In genomic region chr20:62804021-62804631, GRCh38 we compare ENCODE assay signal across 8 cellular contexts. TPM values are rescaled to one million over a fixed set of nuclear protein-coding genes. Genes with fewer than 3 reads are reported as not detected.
DNase-seq lines count a peak whose midpoint lies in the region; ATAC-seq and TF ChIP-seq lines count a peak whose summit lies in the region.

No MANE protein-coding gene starts in this region.

- peaks cover 45% of the 10 kb centered on the region for H3K79me2 ChIP-seq in HCT116 (ENCODE audit: insufficient read depth, low read length)

- peak overlapping the region in 10 of 11 experiments; percentile 1 to 73 (median 66); a peak in 17 of 22 replicates for H3K9ac ChIP-seq in BLaER1 treated with 17β-estradiol and CSF1 and Interleukin-3, amounts not matched to agents 10 nM and 100 nM
- H3K9ac ChIP-seq in HCT116 (ENCODE audit: low read length) (peak overlapping the region; percentile 35; the same call in 1 of the 2 replicates), liver (ENCODE audit: low read depth in 1 of 2, low read length in 2 of 2) (no peak overlapping the region)

- peak overlapping the region in 9 of 10 experiments; percentile 51 to 94 (median 61); a peak in 19 of 20 replicates for H3K4me3 ChIP-seq in BLaER1 treated with 17β-estradiol and CSF1 and Interleukin-3, amounts not matched to agents 10 nM and 100 nM
- H3K4me3 ChIP-seq in HCT116 (replicated peaks in 1 of 2; ENCODE audit: low read depth in 1 of 2, low read length in 2 of 2) (peak overlapping the region; percentile 79 to 83), liver (ENCODE audit: low read depth in 1 of 3, low read length in 3 of 3) (peak overlapping the region in 1 of 3 donors; percentile 94), upper lobe of right lung (peak overlapping the region; percentile 81), mucosa of descending colon (no peak overlapping the region)

- no peaks in the 10 kb centered on the region for H3K9me3 ChIP-seq in BLaER1 treated with 17β-estradiol and CSF1 and Interleukin-3, amounts not matched to agents 10 nM and 100 nM (replicated peaks in 1 of 11)
- H3K9me3 ChIP-seq in HCT116 (ENCODE audit: control insufficient read depth in 1 of 2, insufficient read depth in 1 of 2, low read depth in 1 of 2, low read length in 2 of 2) (no peaks in the 10 kb centered on the region), liver (ENCODE audit: control insufficient read depth in 4 of 4, low read length in 3 of 4) (no peaks in the 10 kb centered on the region), upper lobe of right lung (no peaks in the 10 kb centered on the region), mucosa of descending colon (no peaks in the 10 kb centered on the region)

- H2AFZ ChIP-seq in HCT116 (ENCODE audit: low read depth, low read length, poor library complexity, severe bottlenecking), result peak overlapping the region; percentile 68

- ATAC-seq in HCT116, result peak; percentile 33
- ATAC-seq in upper lobe of right lung, result no peak
- ATAC-seq in GM18870 (IDR thresholded peaks at IDR 0.05; ENCODE audit: unreplicated experiment), result no peak
- ATAC-seq in mucosa of descending colon, result no peak

- no peaks in the 10 kb centered on the region for H3K9me3 Mint-ChIP-seq in activated naive CD8-positive, alpha-beta T cell (ENCODE audit: low read depth)

- peaks cover 23% of the 10 kb centered on the region for H3K4me1 Mint-ChIP-seq in activated naive CD8-positive, alpha-beta T cell (ENCODE audit: low read depth)

- DNase-seq in HCT116 (ENCODE audit: low read depth, low spot score), result no peak
- DNase-seq in upper lobe of right lung, result no peak
- no peak for DNase-seq in NCI-H774 (lab: John Stamatoyannopoulos, UW)
- no peak for DNase-seq in mucosa of descending colon

- H3K36me3 ChIP-seq in BLaER1 treated with 17β-estradiol and CSF1 and Interleukin-3, amounts not matched to agents 10 nM and 100 nM, result peaks cover 42 to 60% (median 55%) of the 10 kb centered on the region in 11 experiments
- H3K36me3 ChIP-seq in HCT116 (ENCODE audit: control insufficient read depth in 1 of 2, insufficient read depth in 2 of 2, low read length in 2 of 2), result peaks cover 16 to 35% of the 10 kb centered on the region in 2 experiments
- peaks cover 5 to 24% (median 16%) of the 10 kb centered on the region in 4 donors for H3K36me3 ChIP-seq in liver (ENCODE audit: control insufficient read depth in 4 of 4, insufficient read depth in 3 of 4, low read depth in 1 of 4, low read length in 3 of 4)
- peaks cover 40% of the 10 kb centered on the region for H3K36me3 ChIP-seq in upper lobe of right lung
- H3K36me3 ChIP-seq in mucosa of descending colon (ENCODE audit: low read depth), result peaks cover 5% of the 10 kb centered on the region

- H3K27me3 ChIP-seq in BLaER1 treated with 17β-estradiol and CSF1 and Interleukin-3, amounts not matched to agents 10 nM and 100 nM, result no peaks in the 10 kb centered on the region
- H3K27me3 ChIP-seq in HCT116 (ENCODE audit: insufficient read depth, low read length) (no peaks in the 10 kb centered on the region), liver (ENCODE audit: control insufficient read depth in 4 of 4, insufficient read depth in 4 of 4, low read length in 3 of 4) (no peaks in the 10 kb centered on the region), upper lobe of right lung (no peaks in the 10 kb centered on the region)

- H4K20me1 ChIP-seq in BLaER1 treated with 17β-estradiol and CSF1 and Interleukin-3, amounts not matched to agents 10 nM and 100 nM, result peaks cover 31 to 65% (median 45%) of the 10 kb centered on the region in 11 experiments
- H4K20me1 ChIP-seq in HCT116 (ENCODE audit: insufficient read depth), result no peaks in the 10 kb centered on the region; the same call in 1 of the 2 replicates

- RAD21 ChIA-PET in HCT116 (lab: Charles Lee; ENCODE audit: low non-redundant PET in 1 of 2, low total read pairs in 2 of 2, uncharacterized antibody in 2 of 2, unreplicated experiment in 2 of 2), result no interaction called here

- TF ChIP-seq CTCF in HCT116 (IDR thresholded peaks at IDR 0.05 in 2 of 3, conservative IDR thresholded peaks at IDR 0.05 in 1 of 3; ENCODE audit: borderline replicate concordance in 1 of 3, insufficient read depth in 1 of 3, low read depth in 2 of 3, low read length in 2 of 3), result 0 out of 6 replicates have a peak, but pooled peaks of 1 of the 3 experiments have one; percentile 15
- no peak for TF ChIP-seq CTCF in liver (IDR thresholded peaks at IDR 0.05; ENCODE audit: low read depth, low read length, missing input control)
- TF ChIP-seq CTCF in upper lobe of right lung (IDR thresholded peaks at IDR 0.05), result no peak
- TF ChIP-seq CTCF in mucosa of descending colon (IDR thresholded peaks at IDR 0.05), result no peak

- BruUV-seq in HCT116 (replicated peaks; lab: Mats Ljungman, UMichigan), result no TSS peak

- no peak for TF ChIP-seq RAD21 in HCT116 (IDR thresholded peaks at IDR 0.05; ENCODE audit: low read depth)
- no peak for TF ChIP-seq RAD21 in liver (IDR thresholded peaks at IDR 0.05)

- H3K4me1 ChIP-seq in BLaER1 treated with 17β-estradiol and CSF1 and Interleukin-3, amounts not matched to agents 10 nM and 100 nM, result peaks cover 58 to 70% (median 67%) of the 10 kb centered on the region in 10 experiments
- peaks cover 19 to 35% of the 10 kb centered on the region in 2 experiments; a peak in 3 of 4 replicates for H3K4me1 ChIP-seq in HCT116 (ENCODE audit: control insufficient read depth in 1 of 2, insufficient read depth in 2 of 2, low read length in 2 of 2)
- H3K4me1 ChIP-seq in liver (ENCODE audit: control insufficient read depth in 4 of 4, insufficient read depth in 4 of 4, low read length in 3 of 4), result peaks cover 17 to 46% (median 30%) of the 10 kb centered on the region in 4 donors
- peaks cover 23% of the 10 kb centered on the region for H3K4me1 ChIP-seq in upper lobe of right lung
- H3K4me1 ChIP-seq in mucosa of descending colon (ENCODE audit: low read depth), result peaks cover 25% of the 10 kb centered on the region

- no peaks in the 10 kb centered on the region for H3K36me3 Mint-ChIP-seq in activated naive CD8-positive, alpha-beta T cell

- CTCF ChIA-PET in HCT116 (lab: Charles Lee), result interaction anchor here (1.1 kb wide), 1 partner anchor 10 kb away, joined by 3 read pairs; no protein-coding TSS in a partner anchor

- no peaks in the 10 kb centered on the region for H3K9me2 ChIP-seq in HCT116 (ENCODE audit: insufficient read depth)

- WGBS in liver, result 29% methylated on average over 25 of the region's 25 CpGs

- peak overlapping the region; percentile 84 to 99 (median 91) for H3K4me2 ChIP-seq in BLaER1 treated with 17β-estradiol and CSF1 and Interleukin-3, amounts not matched to agents 10 nM and 100 nM
- peak overlapping the region; percentile 98 for H3K4me2 ChIP-seq in HCT116 (ENCODE audit: low read length)

- peak overlapping the region; percentile 93 for H3K4me3 Mint-ChIP-seq in activated naive CD8-positive, alpha-beta T cell

- H3K27ac Mint-ChIP-seq in activated naive CD8-positive, alpha-beta T cell, result peak overlapping the region; percentile 95

- TF ChIP-seq POLR2A in HCT116 (IDR thresholded peaks at IDR 0.05; ENCODE audit: borderline replicate concordance, extremely low read depth, insufficient read depth, insufficient read length), result no peak

- H3K27me3 Mint-ChIP-seq in activated naive CD8-positive, alpha-beta T cell, result no peaks in the 10 kb centered on the region

- H3K27ac ChIP-seq in BLaER1 treated with 17β-estradiol and CSF1 and Interleukin-3, amounts not matched to agents 10 nM and 100 nM, result peak overlapping the region in 9 of 11 experiments; percentile 23 to 73 (median 62); a peak in 15 of 22 replicates
- H3K27ac ChIP-seq in HCT116 (ENCODE audit: low read depth, low read length) (peak overlapping the region; percentile 15; the same call in 1 of the 2 replicates), liver (ENCODE audit: low read depth in 1 of 2, low read length in 2 of 2) (peak overlapping the region; percentile 19 to 51), upper lobe of right lung (peak overlapping the region; percentile 87)

- intact Hi-C loops in HCT116 (cut with micrococcal nuclease), result loop anchor here (10.0 kb wide), 1 partner anchor 499 kb away; the partner anchor contains the start of gene ADRM1
- intact Hi-C loops in upper lobe of right lung (cut with DNase I), result loop anchor here (10.0 kb wide), 1 partner anchor 129 kb away; no protein-coding TSS in a partner anchor
- intact Hi-C loops in mucosa of descending colon (cut with DNase I, micrococcal nuclease), result no loop called here

- POLR2A ChIA-PET in HCT116 (lab: Charles Lee), result interaction anchor here (0.5 to 1.6 kb wide), 4 partner anchors 8 to 126 kb away, joined by 3 to 7 read pairs (median 3); partner anchors contain the start of gene MRGBP

TF ChIP-seq in liver, 16 proteins besides CTCF, POLR2A, EP300 and RAD21 (continues in another document):
- TF ChIP-seq NR2F2 (IDR thresholded peaks at IDR 0.05) (no peak), FOXA1 (IDR thresholded peaks at IDR 0.05) (no peak), TAF1 (conservative IDR thresholded peaks at IDR 0.05) (no peak), ATF3 (IDR thresholded peaks at IDR 0.05) (no peak), JUND (IDR thresholded peaks at IDR 0.05) (no peak), FOXA2 (IDR thresholded peaks at IDR 0.05) (no peak), GABPA (IDR thresholded peaks at IDR 0.05 in 1 of 2, conservative IDR thresholded peaks at IDR 0.05 in 1 of 2) (no peak), HNF4G (IDR thresholded peaks at IDR 0.05) (no peak), EGR1 (IDR thresholded peaks at IDR 0.05; ENCODE audit: low read depth in 2 of 2) (no peak)

RNA-seq across cellular contexts. Expression of gene OGFR, which starts 0.5 kb away (rescaled TPM):
- total RNA-seq in HCT116 (2021; ENCODE audit: unreplicated experiment) (73.6 TPM), liver (10 to 100 TPM; 22.8 to 59.4 TPM), upper lobe of right lung (58.2 TPM), mucosa of descending colon (10 to 100 TPM; 39.3 to 63.1 (median 48.5) TPM)
- polyA plus RNA-seq in HCT116 (2012), result 59.4 and 59.5 TPM in 2 replicates
- 10 to 100 TPM in 1 of 2 donors, 1 to 10 TPM in 1; 5.9 to 35.9 TPM for polyA plus RNA-seq in liver

RNA-seq across cellular contexts. Expression of gene MRGBP, which starts 7.9 kb away (rescaled TPM):
- total RNA-seq in HCT116 (2021; ENCODE audit: unreplicated experiment), result 33.8 TPM
- 28.7 and 30.0 TPM in 2 replicates for polyA plus RNA-seq in HCT116 (2012)
- 1 to 10 TPM; 4.5 to 6.6 TPM for total RNA-seq in liver
- 1 to 10 TPM; 5.2 to 6.8 TPM for polyA plus RNA-seq in liver
- total RNA-seq in upper lobe of right lung, result 8.8 TPM
- 10 to 100 TPM in 1 of 3 donors, 1 to 10 TPM in 2; 7.1 to 11.0 (median 8.3) TPM for total RNA-seq in mucosa of descending colon

RNA-seq across cellular contexts. Expression of gene COL9A3, which starts 12.7 kb away (rescaled TPM):
- 29.7 TPM for total RNA-seq in HCT116 (2021; ENCODE audit: unreplicated experiment)
- 15.9 and 20.7 TPM in 2 replicates for polyA plus RNA-seq in HCT116 (2012)
- total RNA-seq in liver, result under 1 TPM; 0.92 to 0.98 TPM
- polyA plus RNA-seq in liver, result 1 to 10 TPM; 1.2 to 2.0 TPM
- total RNA-seq in upper lobe of right lung, result 1.1 TPM
- total RNA-seq in mucosa of descending colon, result 10 to 100 TPM in 1 of 3 donors, 1 to 10 TPM in 1, under 1 TPM in 1; 0.70 to 12.4 (median 2.3) TPM

RNA-seq across cellular contexts. Expression of gene TCFL5, which starts 57.5 kb away (rescaled TPM):
- 20.4 TPM for total RNA-seq in HCT116 (2021; ENCODE audit: unreplicated experiment)
- 8.9 and 10.9 TPM in 2 replicates for polyA plus RNA-seq in HCT116 (2012)
- total RNA-seq in liver, result 1 to 10 TPM; 2.0 to 3.8 TPM
- polyA plus RNA-seq in liver, result 1 to 10 TPM in 1 of 2 donors, under 1 TPM in 1; 0.79 to 2.4 TPM
- total RNA-seq in upper lobe of right lung, result 7.8 TPM
- 10 to 100 TPM in 1 of 3 donors, 1 to 10 TPM in 2; 4.3 to 13.3 (median 6.6) TPM for total RNA-seq in mucosa of descending colon

Comparison
In these comparisons a context has a peak if more than half of its experiments do, and no peak if none do; other contexts are left out.
1. H3K27ac ChIP-seq: peak in every context shown above with its lines; median percentile 87 in upper lobe of right lung; 62 in BLaER1 treated with 17β-estradiol and CSF1 and Interleukin-3, amounts not matched to agents 10 nM and 100 nM; 35 in liver; 15 in HCT116.
2. H3K9ac ChIP-seq: peak in BLaER1 treated with 17β-estradiol and CSF1 and Interleukin-3, amounts not matched to agents 10 nM and 100 nM (10 of 11) and HCT116 (single experiment); none in liver (0 of 2).
3. intact Hi-C loops: an anchor here in HCT116 (10.0 kb wide) and upper lobe of right lung (10.0 kb wide); none called in mucosa of descending colon.